23 cellular contexts compared by ENCODE assay signal in genomic region chr17:56452469-56452868, GRCh38.
DNase-seq lines count a peak whose midpoint lies in the region; ATAC-seq, FAIRE-seq and TF ChIP-seq lines count a peak whose summit lies in the region.
"Had no signal": no experiment of that assay in that cellular context is flagged by ENCODE, and none has a peak within 500 bp of the region (broad histone marks: within the 10 kb centered on the region; RNA-seq: fewer than 3 reads in every experiment).

No MANE protein-coding gene starts in this region.

- H3K23ac ChIP-seq in H1 (ENCODE audit: insufficient read length): no peak overlapping the region

- TF ChIP-seq EP300 in A549 (IDR thresholded peaks at IDR 0.05) (no peak), Ishikawa (IDR thresholded peaks at IDR 0.05; ENCODE audit: borderline replicate concordance) (no peak), GM12878 (IDR thresholded peaks at IDR 0.05; ENCODE audit: borderline replicate concordance in 1 of 2, control insufficient read depth in 1 of 2, low read depth in 2 of 2, low read length in 2 of 2) (no peak), H1 (IDR thresholded peaks at IDR 0.05; ENCODE audit: borderline replicate concordance in 1 of 2, low read depth in 2 of 2, low read length in 2 of 2) (no peak)

- BruUV-seq in GM12878 (replicated peaks; lab: Mats Ljungman, UMichigan): no TSS peak

- no peaks in the 10 kb centered on the region for H3K23me2 ChIP-seq in H1 (ENCODE audit: low read depth, low read length)

- H3K14ac ChIP-seq in H1 (ENCODE audit: insufficient read length): no peak overlapping the region

- no peaks in the 10 kb centered on the region for H3K9me3 ChIP-seq in A549
- H3K9me3 ChIP-seq in GM12878 (replicated peaks; ENCODE audit: control insufficient read depth, insufficient read depth, low read length): no peaks in the 10 kb centered on the region
- no peaks in the 10 kb centered on the region for H3K9me3 ChIP-seq in H1 (ENCODE audit: insufficient read depth in 2 of 2, low read depth in 1 of 2, low read length in 1 of 2)
- H3K9me3 ChIP-seq: BLaER1 treated with 17β-estradiol and CSF1 and Interleukin-3, amounts not matched to agents 10 nM and 100 nM; Caco-2 had no signal

- no peaks in the 10 kb centered on the region for H3K4me1 ChIP-seq in A549
- no peaks in the 10 kb centered on the region for H3K4me1 ChIP-seq in GM12878 (ENCODE audit: control insufficient read depth, insufficient read depth, low read length)
- H3K4me1 ChIP-seq in H1 (replicated peaks in 1 of 4; ENCODE audit: control insufficient read depth in 3 of 4, insufficient read depth in 4 of 4, low read length in 3 of 4): no peaks in the 10 kb centered on the region
- H3K4me1 ChIP-seq: BLaER1 treated with 17β-estradiol and CSF1 and Interleukin-3, amounts not matched to agents 10 nM and 100 nM; Caco-2 had no signal

- SMC1A ChIA-PET in GM12878 (lab: Charles Lee; ENCODE audit: uncharacterized antibody, unreplicated experiment): no interaction called here

- H3K56ac ChIP-seq in H1 (replicated peaks; ENCODE audit: insufficient read length, low read depth, low read length): no peak overlapping the region

- no peak for TF ChIP-seq RAD21 in A549 (conservative IDR thresholded peaks at IDR 0.05 in 1 of 2, IDR thresholded peaks at IDR 0.05 in 1 of 2)
- no peak for TF ChIP-seq RAD21 in Ishikawa (IDR thresholded peaks at IDR 0.05; ENCODE audit: low read depth)
- no peak for TF ChIP-seq RAD21 in GM12878 (IDR thresholded peaks at IDR 0.05; ENCODE audit: insufficient read depth, low read depth, low read length)
- TF ChIP-seq RAD21 in H1 (IDR thresholded peaks at IDR 0.05 in 1 of 2, conservative IDR thresholded peaks at IDR 0.05 in 1 of 2; ENCODE audit: low read depth in 2 of 2, low read length in 2 of 2): no peak

- no peak for FAIRE-seq in A549 (lab: Jason Lieb, UNC)
- no peak for FAIRE-seq in GM12878 (lab: Jason Lieb, UNC)
- FAIRE-seq in H1 (lab: Jason Lieb, UNC): no peak
- FAIRE-seq: A204.1, D721Med, G401.6, GM12892, GM18507 had no signal

- intact Hi-C loops in GM12878 (cut with micrococcal nuclease; ENCODE audit: unreplicated experiment): no loop called here

- H2BK12ac ChIP-seq in H1 (ENCODE audit: low read depth, low read length): no peak overlapping the region

- H2AK5ac ChIP-seq in H1 (ENCODE audit: low read depth, low read length): no peak overlapping the region

- H3K4me3 ChIP-seq in A549 (no peak overlapping the region), GM12878 (no peak overlapping the region), H1 (ENCODE audit: extremely low read depth in 1 of 4, insufficient read depth in 2 of 4, low read depth in 3 of 4, low read length in 4 of 4) (no peak overlapping the region)
- H3K4me3 ChIP-seq: BLaER1 treated with 17β-estradiol and CSF1 and Interleukin-3, amounts not matched to agents 10 nM and 100 nM had no signal

- H3K27me3 Mint-ChIP-seq in stimulated activated memory B cell treated with anti-CD40 and anti-IgM and Interleukin-4, amounts not matched to agents 10 μg/mL and 1 μg/mL and 100 μg/mL, for 72 hours: no peaks in the 10 kb centered on the region

- H3K4me2 ChIP-seq in A549: no peak overlapping the region
- H3K4me2 ChIP-seq in GM12878 (ENCODE audit: control insufficient read depth, insufficient read depth): no peak overlapping the region
- no peak overlapping the region for H3K4me2 ChIP-seq in H1 (ENCODE audit: insufficient read depth in 1 of 2, low read depth in 2 of 2, low read length in 2 of 2)
- H3K4me2 ChIP-seq: BLaER1 treated with 17β-estradiol and CSF1 and Interleukin-3, amounts not matched to agents 10 nM and 100 nM had no signal

- RAD21 ChIA-PET in GM12878 (lab: Charles Lee; ENCODE audit: unreplicated experiment): no interaction called here

- H3K27me3 ChIP-seq in GM12878 (replicated peaks in 1 of 2; ENCODE audit: control insufficient read depth in 2 of 2, insufficient read depth in 2 of 2, low read length in 1 of 2) (no peaks in the 10 kb centered on the region; a peak in 1 of 4 replicates), H1 (replicated peaks in 1 of 4; ENCODE audit: control insufficient read depth in 3 of 4, extremely low read depth in 1 of 4, insufficient read depth in 3 of 4, low read length in 3 of 4) (no peaks in the 10 kb centered on the region)
- H3K27me3 ChIP-seq: BLaER1 treated with 17β-estradiol and CSF1 and Interleukin-3, amounts not matched to agents 10 nM and 100 nM had no signal

- no peak overlapping the region for H2BK120ac ChIP-seq in H1 (replicated peaks; ENCODE audit: low read depth, low read length)

- H4K20me1 ChIP-seq in GM12878 (ENCODE audit: control insufficient read depth, insufficient read depth) (no peaks in the 10 kb centered on the region), H1 (replicated peaks in 1 of 2; ENCODE audit: control insufficient read depth in 1 of 2, insufficient read depth in 2 of 2, low read length in 2 of 2) (peaks cover 0 to 2% of the 10 kb centered on the region in 2 experiments)
- H4K20me1 ChIP-seq: BLaER1 treated with 17β-estradiol and CSF1 and Interleukin-3, amounts not matched to agents 10 nM and 100 nM had no signal

- in situ Hi-C loops in GM12878 (cut with MboI): no loop called here

- H2AFZ ChIP-seq in GM12878 (ENCODE audit: control insufficient read depth, low read depth, low read length): no peak overlapping the region
- no peak overlapping the region for H2AFZ ChIP-seq in H1 (ENCODE audit: low read length)

- TF ChIP-seq CTCF in A549 (IDR thresholded peaks at IDR 0.05) (no peak), GM12878 (IDR thresholded peaks at IDR 0.05 in 2 of 3, conservative IDR thresholded peaks at IDR 0.05 in 1 of 3; ENCODE audit: control insufficient read depth in 2 of 3, extremely low read depth in 1 of 3, insufficient read depth in 1 of 3, low read depth in 3 of 3, low read length in 3 of 3) (no peak), H1 (IDR thresholded peaks at IDR 0.05; ENCODE audit: control extremely low read depth in 1 of 3, insufficient read depth in 1 of 3, low read depth in 1 of 3, low read length in 3 of 3) (no peak)

- no peak overlapping the region for H3K27ac Mint-ChIP-seq in stimulated activated memory B cell treated with anti-CD40 and anti-IgM and Interleukin-4, amounts not matched to agents 10 μg/mL and 1 μg/mL and 100 μg/mL, for 72 hours
- H3K27ac Mint-ChIP-seq: B cell; CD4-positive, alpha-beta T cell; CD8-positive, alpha-beta T cell had no signal

- CTCF ChIA-PET in A549 (lab: Yijun Ruan, JAX) (no interaction called here), GM12878 (lab: Yijun Ruan, JAX) (no interaction called here), H1 (lab: Charles Lee; ENCODE audit: partially characterized antibody) (no interaction called here)

- no peak overlapping the region for H3K9ac ChIP-seq in GM12878 (ENCODE audit: control insufficient read depth, insufficient read depth, low read length)
- H3K9ac ChIP-seq in H1 (replicated peaks in 1 of 4; ENCODE audit: extremely low read depth in 1 of 4, low read depth in 3 of 4, low read length in 3 of 4): no peak overlapping the region
- H3K9ac ChIP-seq: BLaER1 treated with 17β-estradiol and CSF1 and Interleukin-3, amounts not matched to agents 10 nM and 100 nM had no signal

- DNase-seq in A549 (ENCODE audit: low read depth in 1 of 2, low spot score in 1 of 2): no peak
- no peak for DNase-seq in GM12878 (ENCODE audit: low read depth, low spot score)
- no peak for DNase-seq in H1 (ENCODE audit: low read depth in 1 of 2, low spot score in 2 of 2)
- no peak for DNase-seq in NCI-H2107 treated with DMSO at 0.1 percent for 48 hours (lab: John Stamatoyannopoulos, UW; ENCODE audit: unreplicated experiment)
- DNase-seq in stimulated activated CD4-positive, alpha-beta T cell treated with anti-CD3 and anti-CD28 coated beads, Interleukin-12 subunit alpha, Interleukin-12 subunit beta, amount 100 ng/mL, for 4 hours: no peak
- DNase-seq: 8988T; AML-193; Caco-2; Calu3; CD4-positive, alpha-beta T cell; CD8-positive, alpha-beta T cell; DMS79 treated with DMSO at 0.1 percent for 48 hours; GF-D8 had no signal

- H3K4me3 Mint-ChIP-seq in stimulated activated memory B cell treated with anti-CD40 and anti-IgM and Interleukin-4, amounts not matched to agents 10 μg/mL and 1 μg/mL and 100 μg/mL, for 72 hours: no peak overlapping the region
- H3K4me3 Mint-ChIP-seq: B cell; CD4-positive, alpha-beta T cell; CD8-positive, alpha-beta T cell had no signal

- no peak overlapping the region for H2BK5ac ChIP-seq in H1 (ENCODE audit: low read depth, low read length)

- no peak for ATAC-seq in A549
- ATAC-seq in GM12878: no peak
- ATAC-seq in stimulated activated memory B cell treated with anti-CD40 and anti-IgM and Interleukin-4, amounts not matched to agents 10 μg/mL and 1 μg/mL and 100 μg/mL, for 72 hours: no peak
- ATAC-seq: CD8-positive, alpha-beta T cell had no signal

- no peaks in the 10 kb centered on the region for H3K4me1 Mint-ChIP-seq in stimulated activated memory B cell treated with anti-CD40 and anti-IgM and Interleukin-4, amounts not matched to agents 10 μg/mL and 1 μg/mL and 100 μg/mL, for 72 hours
- H3K4me1 Mint-ChIP-seq: B cell had no signal

- H3K27ac ChIP-seq in A549: no peak overlapping the region
- H3K27ac ChIP-seq in GM12878 (ENCODE audit: control insufficient read depth, insufficient read depth): no peak overlapping the region
- H3K27ac ChIP-seq in H1 (ENCODE audit: low read depth, low read length): no peak overlapping the region
- H3K27ac ChIP-seq: BLaER1 treated with 17β-estradiol and CSF1 and Interleukin-3, amounts not matched to agents 10 nM and 100 nM; C4-2B had no signal

- POLR2A ChIA-PET in A549 (lab: Yijun Ruan, JAX): no interaction called here
- POLR2A ChIA-PET in GM12878 (lab: Charles Lee): no interaction called here
- POLR2A ChIA-PET in H1 (lab: Charles Lee; ENCODE audit: partially characterized antibody): no interaction called here

- H3K4ac ChIP-seq in H1 (replicated peaks; ENCODE audit: insufficient read length, low read depth, low read length): no peak overlapping the region

- H2BK15ac ChIP-seq in H1 (ENCODE audit: low read length): no peak overlapping the region

- H4K91ac ChIP-seq in H1 (replicated peaks; ENCODE audit: insufficient read length, low read length): no peak overlapping the region

- H2BK20ac ChIP-seq in H1 (ENCODE audit: low read length): no peak overlapping the region

- H3K36me3 Mint-ChIP-seq in stimulated activated memory B cell treated with anti-CD40 and anti-IgM and Interleukin-4, amounts not matched to agents 10 μg/mL and 1 μg/mL and 100 μg/mL, for 72 hours: no peaks in the 10 kb centered on the region
- H3K36me3 Mint-ChIP-seq: CD8-positive, alpha-beta T cell had no signal

- H4K8ac ChIP-seq in H1 (ENCODE audit: extremely low read depth, insufficient read depth, low read length): no peak overlapping the region

- H3K36me3 ChIP-seq in GM12878 (ENCODE audit: control insufficient read depth in 2 of 2, insufficient read depth in 2 of 2, low read length in 1 of 2): no peaks in the 10 kb centered on the region
- H3K36me3 ChIP-seq in H1 (ENCODE audit: control insufficient read depth in 2 of 4, insufficient read depth in 4 of 4, low read length in 3 of 4): no peaks in the 10 kb centered on the region
- H3K36me3 ChIP-seq: BLaER1 treated with 17β-estradiol and CSF1 and Interleukin-3, amounts not matched to agents 10 nM and 100 nM had no signal

- H3K18ac ChIP-seq in H1 (ENCODE audit: extremely low read depth, low read length): no peak overlapping the region

- H3K79me2 ChIP-seq in GM12878 (ENCODE audit: control insufficient read depth, insufficient read depth, low read length): no peaks in the 10 kb centered on the region
- H3K79me2 ChIP-seq in H1 (ENCODE audit: control insufficient read depth in 1 of 2, insufficient read depth in 2 of 2, low read length in 2 of 2): no peaks in the 10 kb centered on the region

- no peak overlapping the region for H4K5ac ChIP-seq in H1 (ENCODE audit: insufficient read length, low read depth, low read length)

- TF ChIP-seq POLR2A in A549 (IDR thresholded peaks at IDR 0.05; ENCODE audit: low read length) (no peak), GM12878 (IDR thresholded peaks at IDR 0.05; ENCODE audit: low read depth, low read length) (no peak), H1 (IDR thresholded peaks at IDR 0.05; ENCODE audit: control extremely low read depth in 1 of 2, low read depth in 2 of 2, low read length in 2 of 2) (no peak)

- no peaks in the 10 kb centered on the region for H3K79me1 ChIP-seq in H1 (ENCODE audit: low read depth, low read length)

- no peaks in the 10 kb centered on the region for H3K9me3 Mint-ChIP-seq in stimulated activated memory B cell treated with anti-CD40 and anti-IgM and Interleukin-4, amounts not matched to agents 10 μg/mL and 1 μg/mL and 100 μg/mL, for 72 hours
- H3K9me3 Mint-ChIP-seq: CD4-positive, alpha-beta T cell; CD8-positive, alpha-beta T cell had no signal
